8 cellular contexts compared by ENCODE assay signal in the genomic region with DNA sequence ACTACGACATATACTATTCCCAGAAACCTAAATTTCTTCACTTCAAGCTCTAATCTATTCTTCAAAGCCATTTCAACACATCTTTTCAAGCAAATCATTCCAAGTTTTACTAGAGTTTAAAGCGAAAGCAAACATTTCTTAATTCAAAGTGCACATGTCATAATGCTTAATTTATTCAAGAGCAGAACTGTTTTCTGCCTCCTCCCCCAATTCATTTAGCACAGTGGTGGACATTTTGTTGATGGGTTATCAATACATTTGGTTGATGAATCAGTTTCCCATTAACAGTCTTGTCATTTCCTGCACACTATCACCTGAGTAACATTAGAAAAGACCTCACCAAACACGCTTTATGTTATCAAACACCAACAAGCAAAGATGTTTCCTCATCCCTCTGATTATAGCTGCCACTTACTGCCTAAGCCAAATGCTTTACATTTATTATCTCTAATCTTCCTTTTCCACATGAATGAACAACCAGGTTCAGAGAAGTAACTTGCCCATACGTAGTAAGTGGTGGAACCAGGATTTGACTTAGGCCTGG. TPM values are rescaled to one million over a fixed set of nuclear protein-coding genes. Genes with fewer than 3 reads are reported as not detected.
A peak's percentile ranks its signal among the peaks of the same experiment; 100 is the strongest.
DNase-seq lines count a peak whose midpoint lies in the region; ATAC-seq and TF ChIP-seq lines count a peak whose summit lies in the region.

No MANE protein-coding gene starts in this region.

- peaks cover 20% of the 10 kb centered on the region for H3K4me1 ChIP-seq in SJSA1 (replicated peaks)
- H3K4me1 ChIP-seq in esophagus (ENCODE audit: control insufficient read depth in 2 of 2, insufficient read depth in 2 of 2, low read length in 1 of 2): no peaks in the 10 kb centered on the region

- H3K36me3 ChIP-seq in SJSA1 (peaks cover 57% of the 10 kb centered on the region), esophagus (ENCODE audit: control insufficient read depth in 2 of 2, insufficient read depth in 2 of 2, low read length in 1 of 2) (peaks cover 0 to 2% of the 10 kb centered on the region in 2 donors)

- no peak overlapping the region for H3K27ac ChIP-seq in SJSA1
- H3K27ac ChIP-seq in esophagus (ENCODE audit: low read depth in 2 of 2, low read length in 1 of 2): no peak overlapping the region

- H3K9me3 ChIP-seq in SJSA1 (replicated peaks): no peaks in the 10 kb centered on the region
- no peaks in the 10 kb centered on the region for H3K9me3 ChIP-seq in esophagus (ENCODE audit: control insufficient read depth in 2 of 2, insufficient read depth in 1 of 2, low read depth in 1 of 2, low read length in 1 of 2)

- DNase-seq in GM12864 (ENCODE audit: low read depth) (no peak), SJSA1 (ENCODE audit: low read depth in 1 of 2, low spot score in 2 of 2) (no peak), renal cortical epithelial cell (ENCODE audit: low read depth) (peak; percentile 53), AG08395 (ENCODE audit: low spot score) (no peak), LoVo (ENCODE audit: low spot score) (no peak)

- no peak for TF ChIP-seq CTCF in GM12864 (IDR thresholded peaks at IDR 0.05; ENCODE audit: low read depth, low read length, missing control alignments)

- ATAC-seq in GM21528 (IDR thresholded peaks at IDR 0.05; ENCODE audit: low FRiP score, unreplicated experiment) (no peak), GM19023 (IDR thresholded peaks at IDR 0.05; ENCODE audit: unreplicated experiment) (no peak)

- 11 to 12% methylated on average over 4 of the region's 4 CpGs for WGBS in esophagus, 2 donors

- peak overlapping the region; percentile 85 for H3K4me3 ChIP-seq in GM12864 (ENCODE audit: low read depth, low read length)
- peak overlapping the region; percentile 94 for H3K4me3 ChIP-seq in SJSA1
- H3K4me3 ChIP-seq in esophagus (ENCODE audit: low read depth in 1 of 2, low read length in 2 of 2): peak overlapping the region; percentile 37 to 99

- no peaks in the 10 kb centered on the region for H3K27me3 ChIP-seq in SJSA1 (replicated peaks)
- H3K27me3 ChIP-seq in esophagus (ENCODE audit: control insufficient read depth in 1 of 2, insufficient read depth in 2 of 2, low read length in 2 of 2): no peaks in the 10 kb centered on the region

RNA-seq across cellular contexts. Expression of gene SRSF4, which starts 2.0 kb away (rescaled TPM):
- 81.5 and 143 TPM in 2 replicates for total RNA-seq in SJSA1 (2014; rRNA removed; shearing (Covaris generic))
- 10 to 100 TPM; 50.8 to 71.0 TPM for polyA plus RNA-seq in esophagus
- 19.3 and 46.8 TPM in 2 replicates for total RNA-seq in renal cortical epithelial cell

RNA-seq across cellular contexts. Expression of gene MECR, which starts 51.0 kb away (rescaled TPM):
- total RNA-seq in SJSA1 (2014; rRNA removed; shearing (Covaris generic)): 22.5 and 27.2 TPM in 2 replicates
- 10 to 100 TPM; 11.8 to 19.6 TPM for polyA plus RNA-seq in esophagus
- 17.7 and 21.5 TPM in 2 replicates for total RNA-seq in renal cortical epithelial cell

RNA-seq across cellular contexts. Expression of gene TMEM200B, which starts 56.0 kb away (rescaled TPM):
- 0.39 TPM in 1 of 2 replicates, not detected in the other for total RNA-seq in SJSA1 (2014; rRNA removed; shearing (Covaris generic))
- 1 to 10 TPM; 2.1 to 3.9 TPM for polyA plus RNA-seq in esophagus
- 2.9 and 9.0 TPM in 2 replicates for total RNA-seq in renal cortical epithelial cell

RNA-seq across cellular contexts. Expression of gene PTPRU, which starts 56.6 kb away (rescaled TPM):
- total RNA-seq in SJSA1 (2014; rRNA removed; shearing (Covaris generic)): 12.1 and 16.8 TPM in 2 replicates
- 1 to 10 TPM; 3.7 to 4.0 TPM for polyA plus RNA-seq in esophagus
- total RNA-seq in renal cortical epithelial cell: 25.7 and 50.7 TPM in 2 replicates
